Comparison of ENCODE assay signal across 20 cellular contexts in genomic region chrX:79235899-79236298, GRCh38.
A peak's percentile ranks its signal among the peaks of the same experiment; 100 is the strongest.
DNase-seq lines count a peak whose midpoint lies in the region; ATAC-seq and TF ChIP-seq lines count a peak whose summit lies in the region.
"Had no signal": no experiment of that assay in that cellular context is flagged by ENCODE, and none has a peak within 500 bp of the region (broad histone marks: within the 10 kb centered on the region; RNA-seq: fewer than 3 reads in every experiment).

No MANE protein-coding gene starts in this region.

- no peaks in the 10 kb centered on the region for H3K27me3 Mint-ChIP-seq in activated CD4-positive, alpha-beta memory T cell treated with anti-CD3 and anti-CD28 coated beads for 36 hours
- H3K27me3 Mint-ChIP-seq in activated CD4-positive, alpha-beta memory T cell treated with anti-CD3 and anti-CD28 coated beads, Interleukin-2, amount 10 ng/mL, durations not matched to agents 7 days and 5 days, result no peaks in the 10 kb centered on the region
- H3K27me3 Mint-ChIP-seq in CD4-positive, alpha-beta T cell, result no peaks in the 10 kb centered on the region
- no peaks in the 10 kb centered on the region for H3K27me3 Mint-ChIP-seq in activated naive CD8-positive, alpha-beta T cell

- H3K27me3 ChIP-seq in CD4-positive, alpha-beta T cell (ENCODE audit: control insufficient read depth, insufficient read depth, low read length), result no peaks in the 10 kb centered on the region
- no peaks in the 10 kb centered on the region for H3K27me3 ChIP-seq in sigmoid colon

- H3K4me3 Mint-ChIP-seq in activated CD4-positive, alpha-beta memory T cell treated with anti-CD3 and anti-CD28 coated beads for 36 hours, result no peak overlapping the region
- no peak overlapping the region for H3K4me3 Mint-ChIP-seq in activated CD4-positive, alpha-beta memory T cell treated with anti-CD3 and anti-CD28 coated beads, Interleukin-2, amount 10 ng/mL, durations not matched to agents 7 days and 5 days
- H3K4me3 Mint-ChIP-seq in CD4-positive, alpha-beta T cell, result peak overlapping the region; percentile 12
- peak overlapping the region; percentile 30 for H3K4me3 Mint-ChIP-seq in activated naive CD8-positive, alpha-beta T cell
- H3K4me3 Mint-ChIP-seq in stimulated activated effector memory CD8-positive, alpha-beta T cell treated with anti-CD3 and anti-CD28 coated beads, Interleukin-12 subunit alpha, Interleukin-12 subunit beta, amount 100 ng/mL, for 72 hours, result peak overlapping the region; percentile 9
- H3K4me3 Mint-ChIP-seq: CD14-positive monocyte, GM23338 had no signal

- peaks cover 20% of the 10 kb centered on the region for H3K36me3 Mint-ChIP-seq in activated CD4-positive, alpha-beta memory T cell treated with anti-CD3 and anti-CD28 coated beads for 36 hours
- H3K36me3 Mint-ChIP-seq in activated CD4-positive, alpha-beta memory T cell treated with anti-CD3 and anti-CD28 coated beads, Interleukin-2, amount 10 ng/mL, durations not matched to agents 7 days and 5 days (ENCODE audit: low read depth), result peaks cover 60% of the 10 kb centered on the region
- peaks cover 61% of the 10 kb centered on the region for H3K36me3 Mint-ChIP-seq in CD4-positive, alpha-beta T cell (ENCODE audit: low read depth)
- H3K36me3 Mint-ChIP-seq in activated naive CD8-positive, alpha-beta T cell, result peaks cover 13% of the 10 kb centered on the region
- peaks cover 3% of the 10 kb centered on the region for H3K36me3 Mint-ChIP-seq in stimulated activated effector memory CD8-positive, alpha-beta T cell treated with anti-CD3 and anti-CD28 coated beads, Interleukin-12 subunit alpha, Interleukin-12 subunit beta, amount 100 ng/mL, for 72 hours
- H3K36me3 Mint-ChIP-seq: CD14-positive monocyte had no signal

- peak overlapping the region; percentile 76 for H3K27ac Mint-ChIP-seq in activated CD4-positive, alpha-beta memory T cell treated with anti-CD3 and anti-CD28 coated beads for 36 hours
- no peak overlapping the region for H3K27ac Mint-ChIP-seq in activated CD4-positive, alpha-beta memory T cell treated with anti-CD3 and anti-CD28 coated beads, Interleukin-2, amount 10 ng/mL, durations not matched to agents 7 days and 5 days
- H3K27ac Mint-ChIP-seq in CD4-positive, alpha-beta T cell, result peak overlapping the region; percentile 42
- peak overlapping the region; percentile 92 for H3K27ac Mint-ChIP-seq in activated naive CD8-positive, alpha-beta T cell
- H3K27ac Mint-ChIP-seq in stimulated activated effector memory CD8-positive, alpha-beta T cell treated with anti-CD3 and anti-CD28 coated beads, Interleukin-12 subunit alpha, Interleukin-12 subunit beta, amount 100 ng/mL, for 72 hours, result peak overlapping the region; percentile 52
- H3K27ac Mint-ChIP-seq: CD14-positive monocyte, GM23338 had no signal

- peaks cover 4% of the 10 kb centered on the region for H3K9me3 Mint-ChIP-seq in activated CD4-positive, alpha-beta memory T cell treated with anti-CD3 and anti-CD28 coated beads for 36 hours
- peaks cover 5% of the 10 kb centered on the region for H3K9me3 Mint-ChIP-seq in activated CD4-positive, alpha-beta memory T cell treated with anti-CD3 and anti-CD28 coated beads, Interleukin-2, amount 10 ng/mL, durations not matched to agents 7 days and 5 days
- peaks cover 3% of the 10 kb centered on the region for H3K9me3 Mint-ChIP-seq in CD4-positive, alpha-beta T cell
- no peaks in the 10 kb centered on the region for H3K9me3 Mint-ChIP-seq in activated naive CD8-positive, alpha-beta T cell (ENCODE audit: low read depth)
- peaks cover 2% of the 10 kb centered on the region for H3K9me3 Mint-ChIP-seq in stimulated activated effector memory CD8-positive, alpha-beta T cell treated with anti-CD3 and anti-CD28 coated beads, Interleukin-12 subunit alpha, Interleukin-12 subunit beta, amount 100 ng/mL, for 72 hours
- H3K9me3 Mint-ChIP-seq: GM23338 had no signal

- CTCF ChIA-PET in activated CD4-positive, alpha-beta memory T cell treated with anti-CD3 and anti-CD28 coated beads for 36 hours (lab: Charles Lee), result no interaction called here
- CTCF ChIA-PET in activated CD4-positive, alpha-beta memory T cell treated with anti-CD3 and anti-CD28 coated beads, Interleukin-2, amount 10 ng/mL, durations not matched to agents 7 days and 5 days (lab: Charles Lee), result no interaction called here
- CTCF ChIA-PET in CD4-positive, alpha-beta T cell (lab: Charles Lee), result no interaction called here

- no peak for TF ChIP-seq CTCF in CD4-positive, alpha-beta T cell (IDR thresholded peaks at IDR 0.05)
- TF ChIP-seq CTCF in sigmoid colon (IDR thresholded peaks at IDR 0.05), result no peak

- WGBS in sigmoid colon, 2 donors, result 47 to 76% methylated on average over 3 of the region's 3 CpGs

- POLR2A ChIA-PET in activated CD4-positive, alpha-beta memory T cell treated with anti-CD3 and anti-CD28 coated beads for 36 hours (lab: Charles Lee), result no interaction called here
- POLR2A ChIA-PET in activated CD4-positive, alpha-beta memory T cell treated with anti-CD3 and anti-CD28 coated beads, Interleukin-2, amount 10 ng/mL, durations not matched to agents 7 days and 5 days (lab: Charles Lee), result no interaction called here
- POLR2A ChIA-PET in CD4-positive, alpha-beta T cell (lab: Charles Lee), result interaction anchor here (0.7 kb wide), 1 partner anchor 9 kb away, joined by 3 read pairs; no protein-coding TSS in a partner anchor

- TF ChIP-seq EP300 in sigmoid colon (IDR thresholded peaks at IDR 0.05), result no peak

- peaks cover 55% of the 10 kb centered on the region for H3K4me1 Mint-ChIP-seq in activated CD4-positive, alpha-beta memory T cell treated with anti-CD3 and anti-CD28 coated beads for 36 hours (ENCODE audit: low read depth)
- peaks cover 6% of the 10 kb centered on the region for H3K4me1 Mint-ChIP-seq in activated CD4-positive, alpha-beta memory T cell treated with anti-CD3 and anti-CD28 coated beads, Interleukin-2, amount 10 ng/mL, durations not matched to agents 7 days and 5 days
- peaks cover 40% of the 10 kb centered on the region for H3K4me1 Mint-ChIP-seq in CD4-positive, alpha-beta T cell (ENCODE audit: low read depth)
- H3K4me1 Mint-ChIP-seq in activated naive CD8-positive, alpha-beta T cell (ENCODE audit: low read depth), result peaks cover 54% of the 10 kb centered on the region
- peaks cover 24% of the 10 kb centered on the region for H3K4me1 Mint-ChIP-seq in stimulated activated effector memory CD8-positive, alpha-beta T cell treated with anti-CD3 and anti-CD28 coated beads, Interleukin-12 subunit alpha, Interleukin-12 subunit beta, amount 100 ng/mL, for 72 hours
- H3K4me1 Mint-ChIP-seq: CD14-positive monocyte, GM23338 had no signal

- DNase-seq in activated CD4-positive, alpha-beta memory T cell treated with anti-CD3 and anti-CD28 coated beads for 36 hours, result no peak
- DNase-seq in activated CD4-positive, alpha-beta memory T cell treated with anti-CD3 and anti-CD28 coated beads, Interleukin-2, amount 10 ng/mL, durations not matched to agents 7 days and 5 days, result no peak
- no peak for DNase-seq in CD4-positive, alpha-beta T cell
- DNase-seq in stimulated activated effector memory CD8-positive, alpha-beta T cell treated with anti-CD3 and anti-CD28 coated beads, Interleukin-12 subunit alpha, Interleukin-12 subunit beta, amount 100 ng/mL, for 72 hours (ENCODE audit: low spot score in 2 of 2), result no peak
- DNase-seq in sigmoid colon, result no peak
- DNase-seq: 8988T, Calu3, GF-D8, HCEC 1CT, NCI-H1105, NCI-H2081, NCI-H748 treated with DMSO at 0.1 percent for 48 hours, OCI-M1, Right ventricle myocardium superior had no signal

- TF ChIP-seq POLR2A in sigmoid colon (IDR thresholded peaks at IDR 0.05), result no peak

- H3K4me3 ChIP-seq in sigmoid colon, result no peak overlapping the region
- H3K4me3 ChIP-seq: GM23338, K562 had no signal

- ATAC-seq in CD4-positive, alpha-beta T cell (ENCODE audit: poor library complexity), result peak; percentile 24
- ATAC-seq in stimulated activated effector memory CD8-positive, alpha-beta T cell treated with anti-CD3 and anti-CD28 coated beads, Interleukin-12 subunit alpha, Interleukin-12 subunit beta, amount 100 ng/mL, for 72 hours, result no peak
- ATAC-seq in GM19035 (IDR thresholded peaks at IDR 0.05; ENCODE audit: unreplicated experiment) (no peak), HG02970 (IDR thresholded peaks at IDR 0.05; ENCODE audit: low FRiP score, unreplicated experiment) (no peak)
- ATAC-seq: GM23338, K562 had no signal

- no peaks in the 10 kb centered on the region for H3K9me3 ChIP-seq in CD4-positive, alpha-beta T cell (ENCODE audit: control insufficient read depth, low read length)
- no peaks in the 10 kb centered on the region for H3K9me3 ChIP-seq in sigmoid colon

- no peaks in the 10 kb centered on the region for H3K36me3 ChIP-seq in sigmoid colon

- H3K27ac ChIP-seq in CD4-positive, alpha-beta T cell (ENCODE audit: low read depth, low read length), result no peak overlapping the region
- no peak overlapping the region for H3K27ac ChIP-seq in sigmoid colon

- intact Hi-C loops in activated CD4-positive, alpha-beta memory T cell treated with anti-CD3 and anti-CD28 coated beads for 36 hours (cut with micrococcal nuclease), result loop anchor here (2.0 kb wide), 1 partner anchor 19 kb away; no protein-coding TSS in a partner anchor
- intact Hi-C loops in CD4-positive, alpha-beta T cell (cut with DNase I, micrococcal nuclease), result no loop called here
- intact Hi-C loops in sigmoid colon (cut with DNase I), result no loop called here

- H3K4me1 ChIP-seq in sigmoid colon, result no peaks in the 10 kb centered on the region

Comparison
In these comparisons a context has a peak if more than half of its experiments do, and no peak if none do; other contexts are left out.
1. H3K4me3 Mint-ChIP-seq: peak in CD4-positive, alpha-beta T cell (single experiment), activated naive CD8-positive, alpha-beta T cell (single experiment) and stimulated activated effector memory CD8-positive, alpha-beta T cell treated with anti-CD3 and anti-CD28 coated beads, Interleukin-12 subunit alpha, Interleukin-12 subunit beta, amount 100 ng/mL, for 72 hours (single experiment); none in activated CD4-positive, alpha-beta memory T cell treated with anti-CD3 and anti-CD28 coated beads for 36 hours (single experiment) and activated CD4-positive, alpha-beta memory T cell treated with anti-CD3 and anti-CD28 coated beads, Interleukin-2, amount 10 ng/mL, durations not matched to agents 7 days and 5 days (single experiment).